In genomic region chr1:8016244-8017241, GRCh38 we compare ENCODE assay signal across 1 cellular context.
TF ChIP-seq lines count a peak whose summit lies in the region.

No MANE protein-coding gene starts in this region.

TF ChIP-seq in H1, 55 proteins besides CTCF, POLR2A, EP300 and RAD21:
- TF ChIP-seq CEBPB (IDR thresholded peaks at IDR 0.05; ENCODE audit: low read depth, low read length) (peak; percentile 49; the same call in 1 of the 2 replicates), BRCA1 (IDR thresholded peaks at IDR 0.05; ENCODE audit: low read depth, low read length) (no peak)
TF ChIP-seq in H1: peak in this region for 1.
